Comparison of ENCODE assay signal across 21 cellular contexts in the genomic region with DNA sequence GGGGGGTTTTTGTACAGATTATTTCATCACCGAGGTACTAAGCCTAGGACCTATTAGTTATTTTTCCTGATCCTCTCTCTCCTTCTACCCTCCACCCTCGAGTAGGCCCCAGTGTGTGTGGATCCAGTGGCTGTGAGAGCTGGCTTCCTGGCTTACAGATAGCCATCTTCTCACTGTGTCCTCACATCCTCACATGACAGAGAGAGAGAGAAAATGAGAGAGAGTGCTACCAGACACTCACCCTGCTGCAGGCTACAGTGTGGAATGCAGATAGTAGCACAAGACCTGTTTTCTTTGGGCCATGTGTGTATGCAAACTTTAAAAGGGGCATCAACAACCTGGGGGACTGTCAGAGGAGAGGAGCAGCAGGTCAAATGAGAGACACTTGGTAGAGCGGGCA. TPM values are rescaled to one million over a fixed set of nuclear protein-coding genes. Genes with fewer than 3 reads are reported as not detected.
A peak's percentile ranks its signal among the peaks of the same experiment; 100 is the strongest.
DNase-seq lines count a peak whose midpoint lies in the region; ATAC-seq and TF ChIP-seq lines count a peak whose summit lies in the region.
"Had no signal": no experiment of that assay in that cellular context is flagged by ENCODE, and none has a peak within 500 bp of the region (broad histone marks: within the 10 kb centered on the region; RNA-seq: fewer than 3 reads in every experiment).

No MANE protein-coding gene starts in this region.

- H3K36me3 ChIP-seq in cardiac muscle cell (no peaks in the 10 kb centered on the region), thyroid gland (no peaks in the 10 kb centered on the region)
- H3K36me3 ChIP-seq: BLaER1, HAP-1 had no signal

- 48% methylated on average over 3 of the region's 3 CpGs for WGBS in right cardiac atrium
- 48 to 54% methylated on average over 3 of the region's 3 CpGs for WGBS in thyroid gland, 2 donors

- TF ChIP-seq CTCF in cardiac muscle cell (IDR thresholded peaks at IDR 0.05; ENCODE audit: low read depth, low read length) (no peak), thyroid gland (IDR thresholded peaks at IDR 0.05) (no peak)

- H3K27me3 ChIP-seq in cardiac muscle cell (no peaks in the 10 kb centered on the region), right cardiac atrium (ENCODE audit: control insufficient read depth, insufficient read depth) (no peaks in the 10 kb centered on the region), thyroid gland (no peaks in the 10 kb centered on the region)
- H3K27me3 ChIP-seq: BLaER1 had no signal

- peaks cover 35% of the 10 kb centered on the region for H3K4me1 ChIP-seq in cardiac muscle cell (ENCODE audit: low read depth)
- peaks cover 11% of the 10 kb centered on the region for H3K4me1 ChIP-seq in right cardiac atrium (ENCODE audit: control insufficient read depth, insufficient read depth, low read length)
- peaks cover 34 to 55% of the 10 kb centered on the region in 2 donors for H3K4me1 ChIP-seq in thyroid gland
- H3K4me1 ChIP-seq: HAP-1 had no signal

- ATAC-seq in right cardiac atrium (peak; percentile 56 to 57), HG03460 (IDR thresholded peaks at IDR 0.05; ENCODE audit: unreplicated experiment) (no peak)
- ATAC-seq: GM12878 had no signal

- DNase-seq in cardiac muscle cell (ENCODE audit: low read depth in 1 of 2, low spot score in 1 of 2): peak in 1 of 2 donors; percentile 43
- DNase-seq in cardiac septum (ENCODE audit: low spot score): no peak
- DNase-seq in M059J (ENCODE audit: low read depth): peak; percentile 42
- no peak for DNase-seq in right cardiac atrium
- DNase-seq in thyroid gland: peak; percentile 23 to 37
- no peak for DNase-seq in GM03348 (ENCODE audit: low spot score)
- no peak for DNase-seq in stimulated activated CD4-positive, alpha-beta T cell treated with anti-CD3 and anti-CD28 coated beads, Interleukin-12 subunit alpha, Interleukin-12 subunit beta, amount 100 ng/mL, for 4 hours
- DNase-seq: DMS 273 treated with DMSO at 0.1 percent for 48 hours, KG1, MM.1S, NCI-H1105, NCI-H1694 treated with DMSO at 0.1 percent for 48 hours, NCI-H446, NCI-H82, SHP77 had no signal

- H3K27ac ChIP-seq in cardiac muscle cell (peak overlapping the region; percentile 69), right cardiac atrium (ENCODE audit: low read length) (peak overlapping the region; percentile 66), thyroid gland (peak overlapping the region; percentile 46 to 83 (median 70))
- H3K27ac ChIP-seq: 22Rv1, BLaER1, HL-60 had no signal

- no peak overlapping the region for H3K4me3 ChIP-seq in cardiac muscle cell
- H3K4me3 ChIP-seq in right cardiac atrium (ENCODE audit: low read length): no peak overlapping the region
- H3K4me3 ChIP-seq in thyroid gland (replicated peaks in 1 of 3): no peak overlapping the region
- H3K4me3 ChIP-seq: BLaER1, GM12878, HAP-1 had no signal

- TF ChIP-seq POLR2A in thyroid gland (IDR thresholded peaks at IDR 0.05): no peak

- H3K9me3 ChIP-seq in cardiac muscle cell (ENCODE audit: low read depth) (no peaks in the 10 kb centered on the region), right cardiac atrium (ENCODE audit: control insufficient read depth, low read length) (no peaks in the 10 kb centered on the region), thyroid gland (no peaks in the 10 kb centered on the region)
- H3K9me3 ChIP-seq: BLaER1, HAP-1 had no signal

- intact Hi-C loops in cardiac septum (cut with DNase I) (no loop called here), right cardiac atrium (cut with DNase I) (no loop called here), thyroid gland (cut with DNase I) (no loop called here)

RNA-seq across cellular contexts. Expression of gene KCNK3, which starts 9.5 kb away (rescaled TPM):
- 2.9 and 6.2 TPM in 2 replicates for total RNA-seq in cardiac muscle cell
- 3.1 and 3.5 TPM in 2 replicates for polyA plus RNA-seq in cardiac muscle cell
- total RNA-seq in cardiac septum: 0.70 TPM
- 2.4 and 2.8 TPM in 2 replicates for total RNA-seq in M059J (2014; rRNA removed; shearing (Covaris generic))
- total RNA-seq in right cardiac atrium: 10 to 100 TPM; 25.6 to 36.6 (median 28.2) TPM
- polyA plus RNA-seq in right cardiac atrium: 29.3 TPM
- 1 to 10 TPM; 4.8 to 8.3 (median 5.6) TPM for total RNA-seq in thyroid gland
- polyA plus RNA-seq: GM12878 had no signal

Comparison
In these comparisons a context has a peak if more than half of its experiments do, and no peak if none do; other contexts are left out.
1. DNase-seq: peak in M059J (single experiment) and thyroid gland (2 of 2); none in cardiac septum (single experiment), right cardiac atrium (0 of 3), GM03348 (single experiment) and stimulated activated CD4-positive, alpha-beta T cell treated with anti-CD3 and anti-CD28 coated beads, Interleukin-12 subunit alpha, Interleukin-12 subunit beta, amount 100 ng/mL, for 4 hours (single experiment).
2. Peak in every context shown above with its lines, with median percentiles within 50 percentile points of each other: H3K27ac ChIP-seq.